1 cellular context compared by ENCODE assay signal in genomic region chr20:45416917-45417316, GRCh38.
TF ChIP-seq lines count a peak whose summit lies in the region.

No MANE protein-coding gene starts in this region.

TF ChIP-seq in SK-N-SH treated with all-trans-retinoic acid at 6 μM for 48 hours, 23 proteins besides CTCF, POLR2A, EP300 and RAD21 (continued from another document):
- TF ChIP-seq CSRNP3 (CRISPR knock-in tag; IDR thresholded peaks at IDR 0.05) (no peak), TSHZ2 (CRISPR knock-in tag; IDR thresholded peaks at IDR 0.05) (no peak), BACH2 (CRISPR knock-in tag; IDR thresholded peaks at IDR 0.05; ENCODE audit: borderline replicate concordance) (no peak), RARB (CRISPR knock-in tag; IDR thresholded peaks at IDR 0.05) (no peak), ZNF565 (CRISPR knock-in tag; conservative IDR thresholded peaks at IDR 0.05; ENCODE audit: low read depth) (no peak), ZFP30 (CRISPR knock-in tag; IDR thresholded peaks at IDR 0.05) (no peak)
